8 cellular contexts compared by ENCODE assay signal in genomic region chr12:131829795-131830334, GRCh38. TPM values are rescaled to one million over a fixed set of nuclear protein-coding genes. Genes with fewer than 3 reads are reported as not detected.
DNase-seq lines count a peak whose midpoint lies in the region; TF ChIP-seq lines count a peak whose summit lies in the region.

No MANE protein-coding gene starts in this region.

- intact Hi-C loops in A673 (cut with micrococcal nuclease; ENCODE audit: unreplicated experiment) (loop anchor here (5.0 to 10.0 kb wide), 4 partner anchors 73 to 725 kb away; no protein-coding TSS in a partner anchor), posterior vena cava (cut with DNase I) (no loop called here)
- intact Hi-C loops in dendritic cell treated with granulocyte-macrophage colony-stimulating factor and Interleukin-4, amounts not matched to agents 40 ng/mL and 50 ng/mL, for 4 days (cut with micrococcal nuclease), result loop anchor here (5.0 to 10.0 kb wide), 5 partner anchors 65 to 915 kb away; partner anchors contain the start of genes EP400 and ULK1

- peak; percentile 36 for DNase-seq in A673 (ENCODE audit: low spot score)
- DNase-seq in HL-60 (ENCODE audit: low read depth in 1 of 2, low spot score in 1 of 2), result no peak
- DNase-seq in mucosa of gallbladder (ENCODE audit: low spot score), result no peak
- no peak for DNase-seq in ureter (ENCODE audit: low spot score)
- no peak for DNase-seq in NCI-H524 treated with DMSO at 0.1 percent for 48 hours (lab: John Stamatoyannopoulos, UW)
- no peak for DNase-seq in posterior vena cava (ENCODE audit: low spot score)

- peak overlapping the region; percentile 73 for H3K27ac Mint-ChIP-seq in dendritic cell treated with granulocyte-macrophage colony-stimulating factor and Interleukin-4, amounts not matched to agents 40 ng/mL and 50 ng/mL, for 4 days

- peaks cover 38% of the 10 kb centered on the region for H3K27me3 Mint-ChIP-seq in dendritic cell treated with granulocyte-macrophage colony-stimulating factor and Interleukin-4, amounts not matched to agents 40 ng/mL and 50 ng/mL, for 4 days

- no peak for TF ChIP-seq CTCF in A673 (conservative IDR thresholded peaks at IDR 0.05; ENCODE audit: low read depth, low read length)
- no peak for TF ChIP-seq CTCF in HL-60 (IDR thresholded peaks at IDR 0.05; ENCODE audit: insufficient read depth, low read length)

- H3K9me3 ChIP-seq in A673 (ENCODE audit: low read depth, low read length, poor library complexity, severe bottlenecking) (no peaks in the 10 kb centered on the region), mesodermal cell (ENCODE audit: control insufficient read depth, low read length) (no peaks in the 10 kb centered on the region)

- H3K27me3 ChIP-seq in A673 (replicated peaks; ENCODE audit: insufficient read depth, low read depth, low read length, poor library complexity), result no peaks in the 10 kb centered on the region
- peaks cover 55% of the 10 kb centered on the region for H3K27me3 ChIP-seq in HL-60 (ENCODE audit: insufficient read depth, poor library complexity, severe bottlenecking)

- 13% methylated on average over 25 of the region's 28 CpGs for WGBS in mesodermal cell (ENCODE audit: insufficient coverage in 2 of 2), 2 experiments

- peaks cover 36% of the 10 kb centered on the region for H3K4me1 Mint-ChIP-seq in dendritic cell treated with granulocyte-macrophage colony-stimulating factor and Interleukin-4, amounts not matched to agents 40 ng/mL and 50 ng/mL, for 4 days (ENCODE audit: low read depth)

- no peaks in the 10 kb centered on the region for H3K36me3 Mint-ChIP-seq in dendritic cell treated with granulocyte-macrophage colony-stimulating factor and Interleukin-4, amounts not matched to agents 40 ng/mL and 50 ng/mL, for 4 days (ENCODE audit: low read depth)

- H3K27ac ChIP-seq in A673 (ENCODE audit: low read depth, low read length, poor library complexity, severe bottlenecking) (peak overlapping the region; percentile 82), HL-60 (replicated peaks) (no peak overlapping the region), mesodermal cell (ENCODE audit: low read depth, low read length, severe bottlenecking) (no peak overlapping the region)

- peak overlapping the region; percentile 91 for H3K4me3 Mint-ChIP-seq in dendritic cell treated with granulocyte-macrophage colony-stimulating factor and Interleukin-4, amounts not matched to agents 40 ng/mL and 50 ng/mL, for 4 days

- no peaks in the 10 kb centered on the region for H3K9me3 Mint-ChIP-seq in dendritic cell treated with granulocyte-macrophage colony-stimulating factor and Interleukin-4, amounts not matched to agents 40 ng/mL and 50 ng/mL, for 4 days

- H3K4me1 ChIP-seq in A673 (ENCODE audit: insufficient read depth, low read length, poor library complexity, severe bottlenecking) (peaks cover 28% of the 10 kb centered on the region), mesodermal cell (ENCODE audit: control insufficient read depth, insufficient read depth, low read length, poor library complexity, severe bottlenecking) (peaks cover 5% of the 10 kb centered on the region)

- H3K4me3 ChIP-seq in A673 (ENCODE audit: low read depth, low read length, poor library complexity, severe bottlenecking) (peak overlapping the region; percentile 54), HL-60 (replicated peaks; ENCODE audit: insufficient read depth, low read length) (peak overlapping the region; percentile 71), mesodermal cell (ENCODE audit: extremely low read depth, insufficient read depth, low read length, poor library complexity, severe bottlenecking) (peak overlapping the region; percentile 39)

- CTCF ChIA-PET in A673 (lab: Charles Lee), result no interaction called here

- no TSS peak for BruUV-seq in A673 (replicated peaks; lab: Mats Ljungman, UMichigan)

- POLR2A ChIA-PET in A673 (lab: Charles Lee; ENCODE audit: low non-redundant PET), result no interaction called here

- H3K36me3 ChIP-seq in A673 (ENCODE audit: insufficient read depth, low read length, poor library complexity, severe bottlenecking) (no peaks in the 10 kb centered on the region), mesodermal cell (ENCODE audit: control insufficient read depth, insufficient read depth, low read length) (no peaks in the 10 kb centered on the region)

RNA-seq across cellular contexts. Expression of gene MMP17, which starts 1.7 kb away (rescaled TPM):
- total RNA-seq in A673 (2021) (12.6 and 14.9 TPM in 2 replicates), mucosa of gallbladder (4.3 TPM), ureter (2.0 TPM), posterior vena cava (1 to 10 TPM; 4.3 to 5.8 TPM)
- polyA plus RNA-seq in mesodermal cell (2013, experiment 1 of 2), result 5.0 TPM
- polyA plus RNA-seq in mesodermal cell (2013, experiment 2 of 2), result 5.2 TPM

Comparison
In these comparisons a context has a peak if more than half of its experiments do, and no peak if none do; other contexts are left out.
1. intact Hi-C loops: an anchor here in A673 (5.0 to 10.0 kb wide) and dendritic cell treated with granulocyte-macrophage colony-stimulating factor and Interleukin-4, amounts not matched to agents 40 ng/mL and 50 ng/mL, for 4 days (5.0 to 10.0 kb wide); none called in posterior vena cava.